In genomic region chr18:48935433-48935774, GRCh38 we compare ENCODE assay signal across 9 cellular contexts. TPM values are rescaled to one million over a fixed set of nuclear protein-coding genes. Genes with fewer than 3 reads are reported as not detected.
A peak's percentile ranks its signal among the peaks of the same experiment; 100 is the strongest.
DNase-seq lines count a peak whose midpoint lies in the region; ATAC-seq and TF ChIP-seq lines count a peak whose summit lies in the region.
"Had no signal": no experiment of that assay in that cellular context is flagged by ENCODE, and none has a peak within 500 bp of the region (broad histone marks: within the 10 kb centered on the region; RNA-seq: fewer than 3 reads in every experiment).

No MANE protein-coding gene starts in this region.

- no peak for TF ChIP-seq POLR2A in body of pancreas (IDR thresholded peaks at IDR 0.05)

- WGBS in heart right ventricle, 2 donors: 48 to 53% methylated on average over 9 of the region's 9 CpGs
- 77 to 82% methylated on average over 7 to 9 of the region's 9 CpGs for WGBS in body of pancreas, 2 donors
- 61% methylated on average over 9 of the region's 9 CpGs for WGBS in urinary bladder

- H3K27me3 ChIP-seq in heart right ventricle (no peaks in the 10 kb centered on the region), body of pancreas (no peaks in the 10 kb centered on the region), muscle layer of colon (ENCODE audit: control insufficient read depth in 1 of 2, insufficient read depth in 2 of 2, low read length in 2 of 2) (no peaks in the 10 kb centered on the region)

- H3K4me3 ChIP-seq in heart right ventricle: peak overlapping the region in 7 of 10 donors; percentile 15 to 44 (median 28)
- H3K4me3 ChIP-seq in body of pancreas: no peak overlapping the region
- H3K4me3 ChIP-seq in muscle layer of colon (ENCODE audit: low read depth in 1 of 2, low read length in 2 of 2): peak overlapping the region in 1 of 2 donors; percentile 37
- H3K4me3 ChIP-seq in urinary bladder (ENCODE audit: low read depth, low read length): no peak overlapping the region

- H3K9me3 ChIP-seq in heart right ventricle (no peaks in the 10 kb centered on the region), body of pancreas (no peaks in the 10 kb centered on the region), muscle layer of colon (ENCODE audit: low read length) (no peaks in the 10 kb centered on the region)

- DNase-seq in heart right ventricle (no peak), Right ventricle myocardium inferior (ENCODE audit: missing footprints) (no peak), body of pancreas (no peak), medulla oblongata (ENCODE audit: extremely low spot score) (no peak)
- DNase-seq: NCI-H2171 treated with DMSO at 0.1 percent for 48 hours had no signal

- peak overlapping the region; percentile 34 for H3K9ac ChIP-seq in muscle layer of colon (ENCODE audit: low read length)

- peaks cover 78 to 98% (median 96%) of the 10 kb centered on the region in 9 donors for H3K4me1 ChIP-seq in heart right ventricle
- peaks cover 85% of the 10 kb centered on the region for H3K4me1 ChIP-seq in body of pancreas
- H3K4me1 ChIP-seq in muscle layer of colon (ENCODE audit: insufficient read depth, low read length): peaks cover 89% of the 10 kb centered on the region
- H3K4me1 ChIP-seq in urinary bladder (ENCODE audit: insufficient read depth): peaks cover 21% of the 10 kb centered on the region

- ATAC-seq in heart right ventricle (no peak), Right ventricle myocardium inferior (no peak), body of pancreas (no peak), HG03571 (IDR thresholded peaks at IDR 0.05; ENCODE audit: unreplicated experiment) (no peak), GM21526 (IDR thresholded peaks at IDR 0.05; ENCODE audit: low FRiP score, unreplicated experiment) (no peak)

- H3K27ac ChIP-seq in heart right ventricle (peak overlapping the region; percentile 59 to 96 (median 85)), body of pancreas (peak overlapping the region; percentile 18 to 91 (median 63)), muscle layer of colon (ENCODE audit: low read depth, low read length) (peak overlapping the region; percentile 65), urinary bladder (ENCODE audit: low read depth) (peak overlapping the region; percentile 43)

- H3K36me3 ChIP-seq in heart right ventricle (peaks cover 0 to 32% (median 0%) of the 10 kb centered on the region in 9 donors), body of pancreas (replicated peaks in 1 of 2; ENCODE audit: insufficient read depth in 1 of 2, low read depth in 2 of 2) (no peaks in the 10 kb centered on the region), muscle layer of colon (ENCODE audit: insufficient read depth, low read length) (no peaks in the 10 kb centered on the region), urinary bladder (ENCODE audit: insufficient read depth) (no peaks in the 10 kb centered on the region)

- intact Hi-C loops in heart right ventricle (cut with DNase I) (loop anchor here in 2 of 10 donors (2.0 to 5.0 kb wide), 3 partner anchors 15 to 143 kb away; partner anchors contain the start of gene SMAD7 (in 1 of the 2)), Right ventricle myocardium inferior (cut with DNase I) (loop anchor here (5.0 kb wide), 2 partner anchors 48 to 83 kb away; no protein-coding TSS in a partner anchor), body of pancreas (cut with DNase I) (no loop called here)

- TF ChIP-seq CTCF in heart right ventricle (IDR thresholded peaks at IDR 0.05): no peak
- TF ChIP-seq CTCF in body of pancreas (IDR thresholded peaks at IDR 0.05): no peak

RNA-seq across cellular contexts. Expression of gene SMAD7, which starts 15.4 kb away (rescaled TPM):
- 10 to 100 TPM; 15.4 to 28.6 (median 19.9) TPM for total RNA-seq in heart right ventricle
- polyA plus RNA-seq in heart right ventricle: 10 to 100 TPM in 1 of 2 donors, 1 to 10 TPM in 1; 6.7 to 18.7 TPM
- total RNA-seq in Right ventricle myocardium inferior: 12.0 TPM
- total RNA-seq in body of pancreas: 10 to 100 TPM; 23.3 to 44.5 TPM
- total RNA-seq in urinary bladder: 25.6 TPM
- 31.5 TPM for polyA plus RNA-seq in urinary bladder

Comparison
In these comparisons a context has a peak if more than half of its experiments do, and no peak if none do; other contexts are left out.
1. H3K4me3 ChIP-seq: peak in heart right ventricle (7 of 10); none in body of pancreas (0 of 2) and urinary bladder (single experiment).
2. Peak in every context shown above with its lines, with median percentiles within 50 percentile points of each other: H3K27ac ChIP-seq.